Comparison of ENCODE assay signal across 31 cellular contexts in the genomic region with DNA sequence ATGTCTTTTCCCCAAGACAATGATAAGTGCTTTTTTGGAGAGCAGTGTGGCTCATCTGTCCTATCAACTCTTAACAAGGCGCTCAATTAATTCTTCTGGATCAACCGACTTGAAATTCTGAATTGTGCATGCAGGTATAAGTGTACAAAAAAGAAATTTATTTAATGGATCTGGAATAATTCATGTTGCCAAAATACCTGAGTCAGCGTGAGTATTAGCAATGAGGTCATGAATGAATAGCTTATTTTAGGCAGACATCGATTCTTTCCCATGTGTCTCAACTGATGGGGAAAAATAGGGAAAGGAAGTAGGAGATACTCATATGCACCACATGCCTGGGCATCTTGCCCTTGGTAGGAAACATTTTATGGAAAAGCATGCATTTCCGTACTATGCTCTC.
"Had no signal": no experiment of that assay in that cellular context is flagged by ENCODE, and none has a peak within 500 bp of the region (broad histone marks: within the 10 kb centered on the region; RNA-seq: fewer than 3 reads in every experiment).

No MANE protein-coding gene starts in this region.

- H3K9ac ChIP-seq: neural progenitor cell, parathyroid adenoma had no signal

- H3K4me1 ChIP-seq: neural progenitor cell, parathyroid adenoma, psoas muscle, spleen, suprapubic skin, testis, transverse colon, upper lobe of right lung, uterus had no signal

- H2AFZ ChIP-seq: neural progenitor cell, parathyroid adenoma had no signal

- DNase-seq: natural killer cell; occipital lobe; ovary; posterior cingulate gyrus; psoas muscle; right cardiac atrium; spleen; stimulated activated CD4-positive, alpha-beta T cell treated with anti-CD3 and anti-CD28 coated beads, Interleukin-12 subunit alpha, Interleukin-12 subunit beta, amount 100 ng/mL, for 4 hours; stimulated activated CD4-positive, alpha-beta T cell treated with anti-CD3 and anti-CD28 coated beads, Interleukin-1b, Interleukin-23, amount 100 ng/mL, for 48 hours; stimulated activated CD4-positive, alpha-beta T cell treated with anti-CD3 and anti-CD28 coated beads, Interleukin-4, amount 100 ng/mL, for 1 hour; stimulated activated CD4-positive, alpha-beta T cell treated with anti-CD3 and anti-CD28 coated beads, Interleukin-4, amount 100 ng/mL, for 4 hours; stimulated activated CD8-positive, alpha-beta memory T cell treated with anti-CD3 and anti-CD28 coated beads, Interleukin-4, amount 100 ng/mL, for 48 hours; stimulated activated naive CD4-positive, alpha-beta T cell; stimulated activated naive CD8-positive, alpha-beta T cell treated with anti-CD3 and anti-CD28 coated beads, Interleukin-15, amount 100 ng/mL, for 72 hours; stimulated activated naive CD8-positive, alpha-beta T cell treated with anti-CD3 and anti-CD28 coated beads, Interleukin-15, Interleukin-2, amounts not matched to agents 100 U/mL and 50 U/mL, for 24 hours; substantia nigra; testis; tibial artery; transverse colon; upper lobe of right lung; uterus had no signal

- H3K27ac Mint-ChIP-seq: natural killer cell; neural progenitor cell; progenitor cell of endocrine pancreas; stimulated activated memory B cell treated with anti-CD40 and anti-IgM and Interleukin-4, amounts not matched to agents 10 μg/mL and 1 μg/mL and 100 μg/mL, for 72 hours; stimulated activated naive CD8-positive, alpha-beta T cell treated with anti-CD3 and anti-CD28 coated beads, Interleukin-15, amount 100 ng/mL, for 72 hours; type B pancreatic cell had no signal

- H3K27me3 Mint-ChIP-seq: progenitor cell of endocrine pancreas; stimulated activated memory B cell treated with anti-CD40 and anti-IgM and Interleukin-4, amounts not matched to agents 10 μg/mL and 1 μg/mL and 100 μg/mL, for 72 hours; stimulated activated naive CD8-positive, alpha-beta T cell treated with anti-CD3 and anti-CD28 coated beads, Interleukin-15, amount 100 ng/mL, for 72 hours; type B pancreatic cell had no signal

- H3K79me2 ChIP-seq: parathyroid adenoma had no signal

- H3K4me1 Mint-ChIP-seq: natural killer cell; neural progenitor cell; stimulated activated memory B cell treated with anti-CD40 and anti-IgM and Interleukin-4, amounts not matched to agents 10 μg/mL and 1 μg/mL and 100 μg/mL, for 72 hours; stimulated activated naive CD8-positive, alpha-beta T cell treated with anti-CD3 and anti-CD28 coated beads, Interleukin-15, amount 100 ng/mL, for 72 hours had no signal

- H3K36me3 Mint-ChIP-seq: natural killer cell; neural progenitor cell; stimulated activated memory B cell treated with anti-CD40 and anti-IgM and Interleukin-4, amounts not matched to agents 10 μg/mL and 1 μg/mL and 100 μg/mL, for 72 hours; type B pancreatic cell had no signal

- ATAC-seq: natural killer cell; psoas muscle; right cardiac atrium; sciatic nerve; stimulated activated memory B cell treated with anti-CD40 and anti-IgM and Interleukin-4, amounts not matched to agents 10 μg/mL and 1 μg/mL and 100 μg/mL, for 72 hours; stimulated activated naive CD8-positive, alpha-beta T cell treated with anti-CD3 and anti-CD28 coated beads, Interleukin-15, amount 100 ng/mL, for 72 hours; stimulated activated naive CD8-positive, alpha-beta T cell treated with anti-CD3 and anti-CD28 coated beads, Interleukin-15, Interleukin-2, amounts not matched to agents 100 U/mL and 50 U/mL, for 24 hours; upper lobe of right lung had no signal

- H3K36me3 ChIP-seq: neural progenitor cell, ovary, spleen, suprapubic skin, tibial artery, transverse colon, upper lobe of right lung, uterus had no signal

- H3K27ac ChIP-seq: neural progenitor cell, ovary, parathyroid adenoma, psoas muscle, skin epidermis, spleen, suprapubic skin, testis, tibial artery, transverse colon, upper lobe of right lung, uterus had no signal

- H3K27me3 ChIP-seq: neural progenitor cell, ovary, spleen, suprapubic skin, testis, tibial artery, transverse colon, upper lobe of right lung, uterus had no signal

- H3K4me2 ChIP-seq: neural progenitor cell, smooth muscle cell had no signal

- H3K9me3 ChIP-seq: ovary, psoas muscle, spleen, suprapubic skin, testis, tibial artery, transverse colon, upper lobe of right lung, uterus had no signal

- H3K4me3 ChIP-seq: neural progenitor cell, ovary, psoas muscle, skin epidermis, smooth muscle cell, spleen, suprapubic skin, testis, tibial artery, transverse colon, upper lobe of right lung, uterus had no signal

- H3K4me3 Mint-ChIP-seq: natural killer cell; nephron; neural progenitor cell; stimulated activated memory B cell treated with anti-CD40 and anti-IgM and Interleukin-4, amounts not matched to agents 10 μg/mL and 1 μg/mL and 100 μg/mL, for 72 hours; stimulated activated naive CD8-positive, alpha-beta T cell treated with anti-CD3 and anti-CD28 coated beads, Interleukin-15, amount 100 ng/mL, for 72 hours; type B pancreatic cell had no signal
